8 cellular contexts compared by ENCODE assay signal in the genomic region with DNA sequence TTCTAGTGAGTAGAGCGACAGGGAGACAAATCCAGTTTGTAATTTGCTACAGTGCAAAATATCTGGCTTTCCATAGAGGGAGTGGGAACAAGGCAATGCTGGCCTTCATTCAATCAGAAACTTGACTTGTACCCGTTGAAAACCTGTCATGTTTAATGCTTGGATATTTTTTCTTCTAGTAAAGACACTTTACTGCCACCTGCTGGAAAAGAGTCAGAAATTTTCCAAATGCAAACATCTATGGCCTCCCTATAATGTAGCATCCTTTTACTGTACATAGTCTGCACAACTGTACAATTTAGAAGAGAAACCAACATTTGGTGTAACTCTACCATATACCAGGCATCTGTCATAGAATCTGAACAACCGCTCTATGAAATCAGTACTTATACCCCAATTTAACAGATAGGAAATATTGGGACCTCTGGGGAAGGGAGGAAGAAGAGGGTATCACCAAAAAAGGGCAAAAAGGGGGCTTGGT. TPM values are rescaled to one million over a fixed set of nuclear protein-coding genes. Genes with fewer than 3 reads are reported as not detected.
DNase-seq lines count a peak whose midpoint lies in the region; ATAC-seq lines count a peak whose summit lies in the region.

No MANE protein-coding gene starts in this region.

- no peaks in the 10 kb centered on the region for H3K27me3 Mint-ChIP-seq in activated T-helper 17 cell treated with anti-CD3 and anti-CD28 coated beads, Interleukin-2, amount 50 U/mL, for 72 hours

- peaks cover 64% of the 10 kb centered on the region for H3K36me3 Mint-ChIP-seq in activated T-helper 17 cell treated with anti-CD3 and anti-CD28 coated beads, Interleukin-2, amount 50 U/mL, for 72 hours (ENCODE audit: low read depth)

- peaks cover 23% of the 10 kb centered on the region for H3K36me3 ChIP-seq in H7 (replicated peaks; ENCODE audit: control insufficient read depth, insufficient read depth, low read length)

- no peaks in the 10 kb centered on the region for H3K9me3 Mint-ChIP-seq in activated T-helper 17 cell treated with anti-CD3 and anti-CD28 coated beads, Interleukin-2, amount 50 U/mL, for 72 hours

- no peak overlapping the region for H3K4me3 Mint-ChIP-seq in activated T-helper 17 cell treated with anti-CD3 and anti-CD28 coated beads, Interleukin-2, amount 50 U/mL, for 72 hours

- H3K4me3 ChIP-seq in H7 (ENCODE audit: insufficient read depth, low read depth, low read length) = no peak overlapping the region

- peak overlapping the region; percentile 1 for H3K27ac Mint-ChIP-seq in activated T-helper 17 cell treated with anti-CD3 and anti-CD28 coated beads, Interleukin-2, amount 50 U/mL, for 72 hours

- DNase-seq in D341Med (ENCODE audit: low spot score) (peak; percentile 54), H7 (peak; percentile 33), NCI-H345 treated with DMSO at 0.1 percent for 48 hours (lab: John Stamatoyannopoulos, UW; ENCODE audit: unreplicated experiment) (peak; percentile 76), glomerular endothelial cell (ENCODE audit: extremely low read depth, low read depth, low spot score) (peak; percentile 55), retina (peak; percentile 56)

- no peaks in the 10 kb centered on the region for H3K27me3 ChIP-seq in H7 (ENCODE audit: control insufficient read depth, insufficient read depth, low read length)

- peaks cover 9% of the 10 kb centered on the region for H3K4me1 Mint-ChIP-seq in activated T-helper 17 cell treated with anti-CD3 and anti-CD28 coated beads, Interleukin-2, amount 50 U/mL, for 72 hours

- peak; percentile 60 for ATAC-seq in activated T-helper 17 cell treated with anti-CD3 and anti-CD28 coated beads, Interleukin-2, amount 50 U/mL, for 72 hours (replicated peaks)
- no peak for ATAC-seq in HG03354 (IDR thresholded peaks at IDR 0.05; ENCODE audit: poor library complexity, severe bottlenecking, unreplicated experiment)
- ATAC-seq in HG03097 (IDR thresholded peaks at IDR 0.05; ENCODE audit: low FRiP score, unreplicated experiment) = no peak

RNA-seq across cellular contexts. Expression of a gene that starts 16.7 kb away (rescaled TPM):
- 10.9 and 14.0 TPM in 2 replicates for total RNA-seq in H7 (2014; rRNA removed; shearing (Covaris generic))
- 10 to 100 TPM; 20.5 to 21.9 TPM for total RNA-seq in activated T-helper 17 cell treated with anti-CD3 and anti-CD28 coated beads, Interleukin-2, amount 50 U/mL, for 72 hours
- total RNA-seq in glomerular endothelial cell = 27.8 and 40.8 TPM in 2 replicates
